Comparison of ENCODE assay signal across 23 cellular contexts in genomic region chr1:22169816-22170215, GRCh38. TPM values are rescaled to one million over a fixed set of nuclear protein-coding genes. Genes with fewer than 3 reads are reported as not detected.
"Had no signal": no experiment of that assay in that cellular context is flagged by ENCODE, and none has a peak within 500 bp of the region (broad histone marks: within the 10 kb centered on the region; RNA-seq: fewer than 3 reads in every experiment).

No MANE protein-coding gene starts in this region.

- H3K4me3 ChIP-seq: SJSA1, SK-N-MC had no signal

- H3K27me3 Mint-ChIP-seq: IgD-negative memory B cell had no signal

- H3K9me3 ChIP-seq: SJSA1 had no signal

- H3K4me3 Mint-ChIP-seq: IgD-negative memory B cell had no signal

- FAIRE-seq: RCC 7860 had no signal

- H3K27ac ChIP-seq: SJSA1, SK-N-MC had no signal

- H3K36me3 ChIP-seq: SJSA1 had no signal

- H3K4me1 ChIP-seq: SJSA1 had no signal

- H3K27ac Mint-ChIP-seq: IgD-negative memory B cell had no signal

- DNase-seq: KBM-7, MV-4-11, NCI-H1048, NCI-H1105, NCI-H1417, NCI-H1436 treated with DMSO at 0.1 percent for 48 hours, NCI-H1694, NCI-H187 treated with DMSO at 0.1 percent for 48 hours, NCI-H2029 treated with DMSO at 0.1 percent for 48 hours, NCI-H2171 treated with DMSO at 0.1 percent for 48 hours, NCI-H345, NCI-H446 treated with DMSO at 0.1 percent for 48 hours, NCI-H510A treated with DMSO at 0.1 percent for 48 hours, NCI-H526, Right ventricle myocardium superior, RPMI8226, SIG-M5 had no signal

RNA-seq across cellular contexts. Expression of gene WNT4, which starts 26.9 kb away (rescaled TPM):
- total RNA-seq: LHCN-M2, MCF 10A, Right ventricle myocardium superior, SJSA1 had no signal
- polyA plus RNA-seq: IgD-negative memory B cell had no signal
